Comparison of ENCODE assay signal across 8 cellular contexts in the genomic region with DNA sequence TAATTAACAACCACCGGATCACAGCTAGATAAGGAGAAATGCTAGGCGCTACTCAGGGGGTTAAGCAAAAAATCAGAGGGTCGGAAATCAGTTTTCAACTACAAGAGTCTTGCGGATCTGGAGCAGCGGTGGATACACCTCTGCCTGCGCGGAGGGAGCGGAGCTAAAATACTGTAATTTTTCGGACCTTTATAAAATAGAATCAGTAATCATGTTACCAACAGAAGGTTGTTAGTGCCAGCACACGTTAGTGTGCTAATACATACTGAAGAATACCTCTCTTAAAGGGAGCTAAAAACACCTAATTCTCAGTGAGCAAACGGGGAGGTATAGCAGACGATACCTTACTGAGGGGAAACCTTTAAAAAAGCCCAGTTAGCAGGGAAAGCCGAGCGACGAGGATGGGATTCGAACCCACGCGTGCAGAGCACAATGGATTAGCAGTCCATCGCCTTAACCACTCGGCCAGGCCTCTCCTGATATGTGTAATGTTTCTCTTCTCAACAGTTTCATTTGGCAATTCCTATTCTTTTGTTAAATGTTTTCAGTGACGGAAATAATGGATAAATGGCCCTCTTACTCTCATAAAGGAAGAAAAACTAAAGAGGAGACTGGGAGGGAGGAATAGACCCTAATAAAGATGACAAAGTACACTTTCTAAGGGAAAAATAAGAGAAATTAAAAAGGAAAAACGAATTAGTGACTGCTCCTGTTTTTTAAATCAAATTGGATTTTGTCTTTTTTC. TPM values are rescaled to one million over a fixed set of nuclear protein-coding genes. Genes with fewer than 3 reads are reported as not detected.
A peak's percentile ranks its signal among the peaks of the same experiment; 100 is the strongest.
DNase-seq lines count a peak whose midpoint lies in the region; ATAC-seq, FAIRE-seq and TF ChIP-seq lines count a peak whose summit lies in the region.

No MANE protein-coding gene starts in this region.

- DNase-seq in T-helper 2 cell, result peak in 4 of 5 experiments; percentile 32 to 65 (median 58)
- peak; percentile 62 for DNase-seq in brain pericyte (ENCODE audit: low read depth, low spot score)
- DNase-seq in iPS-NIHi7 (ENCODE audit: extremely low spot score), result peak; percentile 61
- DNase-seq in small intestine, result peak; percentile 64
- no peak for DNase-seq in GM13976 (ENCODE audit: low spot score)
- DNase-seq in NCI-H2029 (lab: John Stamatoyannopoulos, UW), result no peak

- in situ Hi-C loops in GM13976 (cut with MboI; ENCODE audit: low sequenced_read_pairs, unreplicated experiment), result no loop called here

- no peak for TF ChIP-seq CTCF in GM13976 (IDR thresholded peaks at IDR 0.05; ENCODE audit: borderline replicate concordance, control extremely low read depth, extremely low read depth, insufficient read depth, missing control alignments)

- H3K27ac ChIP-seq in small intestine (ENCODE audit: low read depth in 1 of 2, low read length in 1 of 2), result peak overlapping the region; percentile 76 to 86

- FAIRE-seq in small intestine (lab: Jason Lieb, UNC), result no peak

- peak overlapping the region; percentile 91 for H3K4me3 ChIP-seq in GM08714 (ENCODE audit: low read length)
- H3K4me3 ChIP-seq in small intestine (ENCODE audit: low read depth in 1 of 2, low read length in 2 of 2), result peak overlapping the region in 1 of 2 donors; percentile 38

- 6 to 18% (median 10%) methylated on average over 22 of the region's 22 CpGs for WGBS in small intestine, 3 donors

- ATAC-seq in HG03432 (IDR thresholded peaks at IDR 0.05; ENCODE audit: unreplicated experiment), result peak; percentile 51

- no peaks in the 10 kb centered on the region for H3K36me3 ChIP-seq in small intestine (ENCODE audit: control insufficient read depth in 2 of 2, insufficient read depth in 2 of 2, low read length in 2 of 2)

- H3K4me1 ChIP-seq in small intestine (ENCODE audit: control insufficient read depth in 2 of 2, insufficient read depth in 1 of 2, low read depth in 1 of 2, low read length in 1 of 2), result no peaks in the 10 kb centered on the region

- H3K9me3 ChIP-seq in small intestine (ENCODE audit: control insufficient read depth, low read depth), result no peaks in the 10 kb centered on the region

- no peaks in the 10 kb centered on the region for H3K27me3 ChIP-seq in small intestine (ENCODE audit: control insufficient read depth in 2 of 2, insufficient read depth in 2 of 2, low read length in 2 of 2)

RNA-seq across cellular contexts. Expression of a gene that starts 59.7 kb away (rescaled TPM):
- 10 to 100 TPM; 17.7 to 37.1 (median 29.5) TPM for polyA plus RNA-seq in small intestine

Comparison
In these comparisons a context has a peak if more than half of its experiments do, and no peak if none do; other contexts are left out.
1. DNase-seq: peak in T-helper 2 cell (4 of 5), brain pericyte (single experiment), iPS-NIHi7 (single experiment) and small intestine (single experiment); none in GM13976 (single experiment) and NCI-H2029 (single experiment).